19 cellular contexts compared by ENCODE assay signal in genomic region chr5:59864718-59865117, GRCh38.
"Had no signal": no experiment of that assay in that cellular context is flagged by ENCODE, and none has a peak within 500 bp of the region (broad histone marks: within the 10 kb centered on the region; RNA-seq: fewer than 3 reads in every experiment).

No MANE protein-coding gene starts in this region.

- H3K4me3 ChIP-seq: left lung, lung, tibial artery had no signal

- H3K9me3 ChIP-seq: left lung, tibial artery had no signal

- DNase-seq: activated CD4-positive, alpha-beta memory T cell treated with anti-CD3 and anti-CD28 coated beads, Interleukin-2, amount 10 ng/mL, durations not matched to agents 7 days and 5 days; activated CD4-positive, alpha-beta T cell treated with anti-CD3 and anti-CD28 coated beads, Interleukin-2, amount 10 ng/mL, durations not matched to agents 24 days and 14 days; activated effector memory CD4-positive, alpha-beta T cell treated with Interleukin-2 at 50 U/mL for 16 hours; activated naive CD4-positive, alpha-beta T cell treated with anti-CD3 and anti-CD28 coated beads for 36 hours; activated naive CD8-positive, alpha-beta T cell treated with anti-CD3 and anti-CD28 coated beads, Interleukin-2, amount 10 ng/mL, durations not matched to agents 7 days and 5 days; activated T-cell treated with anti-CD3 and anti-CD28 coated beads, Interleukin-2, amount 50 U/mL, for 72 hours; amniotic stem cell; cerebellar nuclear complex; effector CD4-positive, alpha-beta T cell; foreskin keratinocyte; immature natural killer cell; left lung; natural killer cell; stimulated activated CD4-positive, alpha-beta T cell treated with anti-CD3 and anti-CD28 coated beads, Interleukin-1b, Interleukin-23, amount 100 ng/mL, for 48 hours; stimulated activated naive CD8-positive, alpha-beta T cell treated with anti-CD3 and anti-CD28 coated beads, Interleukin-15, amount 100 ng/mL, for 72 hours; tibial artery had no signal

- H3K4me1 Mint-ChIP-seq: activated CD4-positive, alpha-beta memory T cell treated with anti-CD3 and anti-CD28 coated beads, Interleukin-2, amount 10 ng/mL, durations not matched to agents 7 days and 5 days; activated CD4-positive, alpha-beta T cell treated with anti-CD3 and anti-CD28 coated beads, Interleukin-2, amount 10 ng/mL, durations not matched to agents 24 days and 14 days; activated naive CD8-positive, alpha-beta T cell treated with anti-CD3 and anti-CD28 coated beads, Interleukin-2, amount 10 ng/mL, durations not matched to agents 7 days and 5 days; immature natural killer cell; natural killer cell; stimulated activated naive CD8-positive, alpha-beta T cell treated with anti-CD3 and anti-CD28 coated beads, Interleukin-15, amount 100 ng/mL, for 72 hours had no signal

- H3K36me3 Mint-ChIP-seq: activated naive CD8-positive, alpha-beta T cell treated with anti-CD3 and anti-CD28 coated beads, Interleukin-2, amount 10 ng/mL, durations not matched to agents 7 days and 5 days; immature natural killer cell; mesothelial cell of epicardium; natural killer cell had no signal

- H3K36me3 ChIP-seq: left lung, tibial artery had no signal

- H3K9me3 Mint-ChIP-seq: activated CD4-positive, alpha-beta memory T cell treated with anti-CD3 and anti-CD28 coated beads, Interleukin-2, amount 10 ng/mL, durations not matched to agents 7 days and 5 days; activated CD4-positive, alpha-beta T cell treated with anti-CD3 and anti-CD28 coated beads, Interleukin-2, amount 10 ng/mL, durations not matched to agents 24 days and 14 days; activated naive CD4-positive, alpha-beta T cell treated with anti-CD3 and anti-CD28 coated beads for 36 hours; activated naive CD8-positive, alpha-beta T cell treated with anti-CD3 and anti-CD28 coated beads, Interleukin-2, amount 10 ng/mL, durations not matched to agents 7 days and 5 days; activated T-cell treated with anti-CD3 and anti-CD28 coated beads, Interleukin-2, amount 50 U/mL, for 72 hours; mesothelial cell of epicardium; stimulated activated naive CD8-positive, alpha-beta T cell treated with anti-CD3 and anti-CD28 coated beads, Interleukin-15, amount 100 ng/mL, for 72 hours; T-helper 1 cell treated with Interleukin-12 subunit alpha and Interleukin-12 subunit beta and Interleukin-4 antibody, amounts not matched to agents 30 μg/mL and 1 μg/mL, for 36 hours had no signal

- H3K27ac ChIP-seq: foreskin keratinocyte, left lung, tibial artery had no signal

- H3K27ac Mint-ChIP-seq: activated CD4-positive, alpha-beta memory T cell treated with anti-CD3 and anti-CD28 coated beads, Interleukin-2, amount 10 ng/mL, durations not matched to agents 7 days and 5 days; activated CD4-positive, alpha-beta T cell treated with anti-CD3 and anti-CD28 coated beads, Interleukin-2, amount 10 ng/mL, durations not matched to agents 24 days and 14 days; activated naive CD4-positive, alpha-beta T cell treated with anti-CD3 and anti-CD28 coated beads for 36 hours; activated naive CD8-positive, alpha-beta T cell treated with anti-CD3 and anti-CD28 coated beads, Interleukin-2, amount 10 ng/mL, durations not matched to agents 7 days and 5 days; activated T-cell treated with anti-CD3 and anti-CD28 coated beads, Interleukin-2, amount 50 U/mL, for 72 hours; immature natural killer cell; mesothelial cell of epicardium; natural killer cell; stimulated activated naive CD8-positive, alpha-beta T cell treated with anti-CD3 and anti-CD28 coated beads, Interleukin-15, amount 100 ng/mL, for 72 hours; T-helper 1 cell treated with Interleukin-12 subunit alpha and Interleukin-12 subunit beta and Interleukin-4 antibody, amounts not matched to agents 30 μg/mL and 1 μg/mL, for 36 hours had no signal

- H3K4me3 Mint-ChIP-seq: activated CD4-positive, alpha-beta memory T cell treated with anti-CD3 and anti-CD28 coated beads, Interleukin-2, amount 10 ng/mL, durations not matched to agents 7 days and 5 days; activated CD4-positive, alpha-beta T cell treated with anti-CD3 and anti-CD28 coated beads, Interleukin-2, amount 10 ng/mL, durations not matched to agents 24 days and 14 days; activated naive CD4-positive, alpha-beta T cell treated with anti-CD3 and anti-CD28 coated beads for 36 hours; activated naive CD8-positive, alpha-beta T cell treated with anti-CD3 and anti-CD28 coated beads, Interleukin-2, amount 10 ng/mL, durations not matched to agents 7 days and 5 days; activated T-cell treated with anti-CD3 and anti-CD28 coated beads, Interleukin-2, amount 50 U/mL, for 72 hours; immature natural killer cell; mesothelial cell of epicardium; natural killer cell; stimulated activated naive CD8-positive, alpha-beta T cell treated with anti-CD3 and anti-CD28 coated beads, Interleukin-15, amount 100 ng/mL, for 72 hours; T-helper 1 cell treated with Interleukin-12 subunit alpha and Interleukin-12 subunit beta and Interleukin-4 antibody, amounts not matched to agents 30 μg/mL and 1 μg/mL, for 36 hours had no signal

- H3K27me3 ChIP-seq: left lung, tibial artery had no signal

- H3K27me3 Mint-ChIP-seq: activated CD4-positive, alpha-beta memory T cell treated with anti-CD3 and anti-CD28 coated beads, Interleukin-2, amount 10 ng/mL, durations not matched to agents 7 days and 5 days; activated CD4-positive, alpha-beta T cell treated with anti-CD3 and anti-CD28 coated beads, Interleukin-2, amount 10 ng/mL, durations not matched to agents 24 days and 14 days had no signal

- H3K4me1 ChIP-seq: foreskin keratinocyte, left lung had no signal

- ATAC-seq: activated T-cell treated with anti-CD3 and anti-CD28 coated beads, Interleukin-2, amount 50 U/mL, for 72 hours; foreskin keratinocyte; left lung; natural killer cell; stimulated activated naive CD8-positive, alpha-beta T cell treated with anti-CD3 and anti-CD28 coated beads, Interleukin-15, amount 100 ng/mL, for 72 hours had no signal
